1 cellular context compared by ENCODE assay signal in the genomic region with DNA sequence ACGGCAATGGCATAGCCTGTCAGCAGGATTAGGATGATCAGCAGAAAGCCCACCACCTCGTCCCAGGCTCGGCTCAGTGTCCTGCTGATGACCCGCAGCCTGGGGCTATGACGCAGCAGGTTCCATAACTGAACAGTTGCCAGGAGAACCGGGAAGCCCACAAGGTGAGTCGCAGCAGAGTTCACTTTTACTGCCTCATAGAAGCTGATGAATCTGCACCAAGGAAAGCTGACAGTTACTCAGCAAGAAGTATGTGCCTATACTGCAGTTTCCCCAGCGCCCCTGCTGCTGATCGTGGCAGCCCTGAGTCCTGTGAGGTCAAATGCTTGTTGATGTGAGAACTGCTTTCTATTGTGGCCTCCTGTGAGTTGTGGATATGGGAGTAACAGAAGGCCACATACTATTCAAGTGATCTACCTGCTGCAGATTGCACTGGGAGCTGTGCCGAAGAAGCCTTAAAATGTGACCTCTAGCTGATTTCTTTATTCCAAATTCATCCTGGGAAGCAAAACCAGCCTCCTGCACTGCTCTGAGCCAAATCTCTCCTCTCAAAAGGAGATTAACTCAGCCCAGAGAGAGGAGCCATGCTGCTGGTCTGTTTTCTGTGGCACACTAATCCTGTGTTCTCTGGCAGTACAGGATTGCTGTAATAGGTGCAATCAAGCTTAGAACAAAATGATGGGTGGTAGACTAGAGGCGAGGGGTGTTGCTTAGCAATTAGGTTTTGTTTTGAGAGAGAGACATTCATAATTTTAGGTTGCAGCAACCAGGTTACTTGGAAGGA.
TF ChIP-seq lines count a peak whose summit lies in the region.

No MANE protein-coding gene starts in this region.

TF ChIP-seq in IMR-90, 13 proteins besides CTCF, POLR2A, EP300 and RAD21:
- TF ChIP-seq RFX5 (IDR thresholded peaks at IDR 0.05; ENCODE audit: low read depth, low read length): no peak
- no peak for TF ChIP-seq CEBPB (IDR thresholded peaks at IDR 0.05; ENCODE audit: low read depth, low read length)
- TF ChIP-seq MAFK (IDR thresholded peaks at IDR 0.05; ENCODE audit: low read depth, low read length): peak; percentile 59
